10 cellular contexts compared by ENCODE assay signal in the genomic region with DNA sequence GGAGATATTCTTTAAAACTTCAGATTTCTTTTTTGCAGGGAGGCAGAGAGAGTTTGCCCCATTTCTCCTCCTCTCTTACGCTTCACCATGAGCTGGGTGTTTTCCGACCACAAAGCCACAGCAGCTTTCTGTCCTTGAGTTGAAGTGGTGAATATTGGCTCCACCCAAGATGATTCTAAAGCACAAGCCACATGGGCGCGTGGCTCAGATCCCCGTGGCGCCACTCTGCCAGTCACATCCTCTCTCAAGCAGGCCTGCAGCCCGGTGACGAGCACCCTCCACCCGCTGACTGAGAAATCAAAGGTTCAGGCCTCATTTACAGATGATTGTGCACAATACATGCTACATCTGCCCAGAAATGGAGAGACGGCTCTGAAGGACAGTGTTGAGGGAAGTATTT. TPM values are rescaled to one million over a fixed set of nuclear protein-coding genes. Genes with fewer than 3 reads are reported as not detected.
DNase-seq lines count a peak whose midpoint lies in the region; ATAC-seq and TF ChIP-seq lines count a peak whose summit lies in the region.
"Had no signal": no experiment of that assay in that cellular context is flagged by ENCODE, and none has a peak within 500 bp of the region (broad histone marks: within the 10 kb centered on the region; RNA-seq: fewer than 3 reads in every experiment).

No MANE protein-coding gene starts in this region.

- peaks cover 26% of the 10 kb centered on the region for H3K4me1 Mint-ChIP-seq in activated T-cell treated with anti-CD3 and anti-CD28 coated beads, Interleukin-2, amount 50 U/mL, for 4 hours (ENCODE audit: low read depth)
- H3K4me1 Mint-ChIP-seq in endodermal cell: peaks cover 40% of the 10 kb centered on the region

- H3K4me1 ChIP-seq in endodermal cell (ENCODE audit: control insufficient read depth, insufficient read depth, low read length): no peaks in the 10 kb centered on the region

- no peak overlapping the region for H3K4me3 ChIP-seq in endodermal cell (ENCODE audit: low read length)

- no peak overlapping the region for H3K27ac Mint-ChIP-seq in endodermal cell
- H3K27ac Mint-ChIP-seq: naive B cell had no signal

- peak; percentile 73 for ATAC-seq in GM18502 (IDR thresholded peaks at IDR 0.05; ENCODE audit: poor library complexity, unreplicated experiment)
- peak; percentile 94 to 97 for ATAC-seq in activated T-cell treated with anti-CD3 and anti-CD28 coated beads, Interleukin-2, amount 50 U/mL, for 4 hours
- no peak for ATAC-seq in HG03039 (IDR thresholded peaks at IDR 0.05; ENCODE audit: unreplicated experiment)

- no peaks in the 10 kb centered on the region for H3K36me3 ChIP-seq in endodermal cell (ENCODE audit: control insufficient read depth, insufficient read depth, low read length)

- no peaks in the 10 kb centered on the region for H3K9me3 ChIP-seq in endodermal cell (ENCODE audit: control insufficient read depth, low read length)

- H3K27me3 Mint-ChIP-seq in activated T-cell treated with anti-CD3 and anti-CD28 coated beads, Interleukin-2, amount 50 U/mL, for 4 hours (ENCODE audit: low read depth): peaks cover 36% of the 10 kb centered on the region
- peaks cover 24% of the 10 kb centered on the region for H3K27me3 Mint-ChIP-seq in endodermal cell (ENCODE audit: insufficient read depth)

- H3K9me3 Mint-ChIP-seq in activated T-cell treated with anti-CD3 and anti-CD28 coated beads, Interleukin-2, amount 50 U/mL, for 4 hours: no peaks in the 10 kb centered on the region
- peaks cover 2% of the 10 kb centered on the region for H3K9me3 Mint-ChIP-seq in endodermal cell

- H3K27ac ChIP-seq in endodermal cell (ENCODE audit: low read depth, low read length): no peak overlapping the region
- H3K27ac ChIP-seq: epithelial cell of prostate had no signal

- DNase-seq in NCI-H774 (lab: John Stamatoyannopoulos, UW): peak; percentile 48
- peak; percentile 65 for DNase-seq in activated T-cell treated with anti-CD3 and anti-CD28 coated beads, Interleukin-2, amount 50 U/mL, for 4 hours
- DNase-seq in stimulated activated CD4-positive, alpha-beta T cell treated with anti-CD3 and anti-CD28 coated beads, Interleukin-4, amount 100 ng/mL, for 1 hour: peak; percentile 59
- DNase-seq in endodermal cell: no peak
- no peak for DNase-seq in NCI-H1417 treated with DMSO at 0.1 percent for 48 hours (lab: John Stamatoyannopoulos, UW)
- no peak for DNase-seq in NCI-H187 treated with DMSO at 0.1 percent for 48 hours (lab: John Stamatoyannopoulos, UW)
- DNase-seq: naive B cell had no signal

- no peak overlapping the region for H3K4me3 Mint-ChIP-seq in activated T-cell treated with anti-CD3 and anti-CD28 coated beads, Interleukin-2, amount 50 U/mL, for 4 hours
- no peak overlapping the region for H3K4me3 Mint-ChIP-seq in endodermal cell

- WGBS in endodermal cell (ENCODE audit: insufficient coverage in 1 of 2, insufficient read length in 1 of 2), 2 experiments: 94 to 100% methylated on average over 5 to 10 of the region's 10 CpGs

- H3K36me3 Mint-ChIP-seq in activated T-cell treated with anti-CD3 and anti-CD28 coated beads, Interleukin-2, amount 50 U/mL, for 4 hours (ENCODE audit: insufficient read depth): no peaks in the 10 kb centered on the region
- peaks cover 1% of the 10 kb centered on the region for H3K36me3 Mint-ChIP-seq in endodermal cell (ENCODE audit: low read depth)
- H3K36me3 Mint-ChIP-seq: naive B cell had no signal

- TF ChIP-seq CTCF in endodermal cell (conservative IDR thresholded peaks at IDR 0.05): no peak

- H3K27me3 ChIP-seq in endodermal cell (ENCODE audit: control insufficient read depth, insufficient read depth, low read length, poor library complexity, severe bottlenecking): peaks cover 23% of the 10 kb centered on the region

- H3K9ac ChIP-seq in endodermal cell (ENCODE audit: extremely low read depth, low read length, poor library complexity, severe bottlenecking): no peak overlapping the region

RNA-seq across cellular contexts. Expression of a gene that starts 27.6 kb away (rescaled TPM):
- total RNA-seq in activated T-cell treated with anti-CD3 and anti-CD28 coated beads, Interleukin-2, amount 50 U/mL, for 4 hours: under 1 TPM; 0.13 to 0.43 (median 0.24) TPM
- 1 to 10 TPM; 1.1 to 2.5 TPM for total RNA-seq in endodermal cell
- polyA plus RNA-seq in endodermal cell (2013, experiment 1 of 2): 1.4 TPM
- 2.0 TPM for polyA plus RNA-seq in endodermal cell (2013, experiment 2 of 2)

Comparison
In these comparisons a context has a peak if more than half of its experiments do, and no peak if none do; other contexts are left out.
1. DNase-seq: peak in NCI-H774 (single experiment), activated T-cell treated with anti-CD3 and anti-CD28 coated beads, Interleukin-2, amount 50 U/mL, for 4 hours (single experiment) and stimulated activated CD4-positive, alpha-beta T cell treated with anti-CD3 and anti-CD28 coated beads, Interleukin-4, amount 100 ng/mL, for 1 hour (single experiment); none in endodermal cell (single experiment), NCI-H1417 treated with DMSO at 0.1 percent for 48 hours (single experiment) and NCI-H187 treated with DMSO at 0.1 percent for 48 hours (single experiment).